ENCODE assay signal across 23 cellular contexts in the genomic region with DNA sequence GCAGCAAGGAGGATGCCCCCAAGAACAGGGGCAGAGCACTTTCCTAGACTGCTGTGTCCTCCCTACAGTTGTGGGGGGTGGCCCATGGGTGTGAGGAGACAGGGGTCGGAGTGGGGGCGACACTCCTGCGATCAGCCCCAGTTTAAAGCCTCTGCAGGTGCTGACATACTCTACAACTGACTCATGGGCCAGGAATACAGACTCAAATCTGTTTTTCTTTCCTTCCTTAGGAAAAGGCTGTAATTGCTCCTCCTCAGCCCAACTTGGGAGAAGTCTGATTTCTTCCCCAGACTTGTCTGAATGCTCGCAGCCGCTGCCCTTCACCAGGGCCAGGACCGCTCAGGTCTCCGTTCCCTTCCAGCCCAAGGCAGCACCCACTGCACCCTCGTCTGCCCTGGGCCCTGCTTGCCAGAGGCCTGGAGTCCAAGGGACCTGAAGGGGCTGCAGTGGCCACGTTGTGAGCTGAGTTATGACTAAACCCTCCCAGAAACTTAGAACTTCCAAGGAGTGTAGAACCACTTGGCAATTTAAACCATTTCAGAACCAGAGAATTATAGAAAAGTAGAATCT. TPM values are rescaled to one million over a fixed set of nuclear protein-coding genes. Genes with fewer than 3 reads are reported as not detected.
DNase-seq lines count a peak whose midpoint lies in the region; ATAC-seq, FAIRE-seq and TF ChIP-seq lines count a peak whose summit lies in the region.
"Had no signal": no experiment of that assay in that cellular context is flagged by ENCODE, and none has a peak within 500 bp of the region (broad histone marks: within the 10 kb centered on the region; RNA-seq: fewer than 3 reads in every experiment).

No MANE protein-coding gene starts in this region.

- no TSS peak for BruUV-seq in PC-9 (replicated peaks; lab: Mats Ljungman, UMichigan)

- H3K36me3 Mint-ChIP-seq in activated CD4-positive, alpha-beta T cell treated with anti-CD3 and anti-CD28 coated beads, Interleukin-2, amount 10 ng/mL, durations not matched to agents 7 days and 5 days (ENCODE audit: low read depth): no peaks in the 10 kb centered on the region
- H3K36me3 Mint-ChIP-seq: activated CD4-positive, alpha-beta memory T cell treated with anti-CD3 and anti-CD28 coated beads for 36 hours; activated naive CD8-positive, alpha-beta T cell treated with anti-CD3 and anti-CD28 coated beads, Interleukin-2, amount 10 ng/mL, durations not matched to agents 7 days and 5 days; type B pancreatic cell had no signal

- POLR2A ChIA-PET in A549 (lab: Yijun Ruan, JAX): interaction anchor here (3.5 kb wide), 1 partner anchor 41 kb away, joined by 13 read pairs; the partner anchor contains the start of gene RHOB
- POLR2A ChIA-PET in PC-9 (lab: Charles Lee; ENCODE audit: unreplicated experiment): no interaction called here
- POLR2A ChIA-PET in activated CD4-positive, alpha-beta T cell treated with anti-CD3 and anti-CD28 coated beads, Interleukin-2, amount 10 ng/mL, durations not matched to agents 7 days and 5 days (lab: Charles Lee): no interaction called here

- H3K79me2 ChIP-seq in PC-9 (ENCODE audit: low read depth): no peaks in the 10 kb centered on the region
- H3K79me2 ChIP-seq in hepatocyte: no peaks in the 10 kb centered on the region

- peak overlapping the region in 1 of 2 experiments; percentile 38; a peak in 3 of 6 replicates for H3K27ac ChIP-seq in A549
- no peak overlapping the region for H3K27ac ChIP-seq in PC-9
- H3K27ac ChIP-seq in hepatocyte: peak overlapping the region; percentile 47
- peak overlapping the region; percentile 41 for H3K27ac ChIP-seq in rectal smooth muscle tissue (ENCODE audit: low read depth, low read length)
- H3K27ac ChIP-seq in pancreas: no peak overlapping the region
- H3K27ac ChIP-seq: C4-2B, ovary had no signal

- no peak overlapping the region for H3K4me3 Mint-ChIP-seq in activated CD4-positive, alpha-beta T cell treated with anti-CD3 and anti-CD28 coated beads, Interleukin-2, amount 10 ng/mL, durations not matched to agents 7 days and 5 days
- H3K4me3 Mint-ChIP-seq: activated CD4-positive, alpha-beta memory T cell treated with anti-CD3 and anti-CD28 coated beads for 36 hours; activated naive CD8-positive, alpha-beta T cell treated with anti-CD3 and anti-CD28 coated beads, Interleukin-2, amount 10 ng/mL, durations not matched to agents 7 days and 5 days; type B pancreatic cell had no signal

- H3K9me3 ChIP-seq in A549 (no peaks in the 10 kb centered on the region), PC-9 (ENCODE audit: insufficient read depth, low read depth) (no peaks in the 10 kb centered on the region), hepatocyte (ENCODE audit: low read depth) (no peaks in the 10 kb centered on the region), pancreas (no peaks in the 10 kb centered on the region)
- H3K9me3 ChIP-seq: HAP-1, heart right ventricle, ovary had no signal

- peaks cover 8% of the 10 kb centered on the region; the same call in 1 of the 2 replicates for H3F3A ChIP-seq in PC-9 (ENCODE audit: insufficient read depth, low read depth)

- H4K20me1 ChIP-seq in PC-9 (ENCODE audit: insufficient read depth): no peaks in the 10 kb centered on the region
- no peaks in the 10 kb centered on the region for H4K20me1 ChIP-seq in hepatocyte (ENCODE audit: insufficient read depth, poor library complexity, severe bottlenecking)

- H3K9me2 ChIP-seq in PC-9 (ENCODE audit: insufficient read depth) (no peaks in the 10 kb centered on the region), hepatocyte (replicated peaks; ENCODE audit: insufficient read depth) (no peaks in the 10 kb centered on the region)

- ATAC-seq in A549 (peak; percentile 19 to 28; a peak in 4 of 6 replicates), pancreas (no peak)
- ATAC-seq: heart right ventricle had no signal

- H3K4me1 Mint-ChIP-seq in activated CD4-positive, alpha-beta T cell treated with anti-CD3 and anti-CD28 coated beads, Interleukin-2, amount 10 ng/mL, durations not matched to agents 7 days and 5 days: no peaks in the 10 kb centered on the region
- H3K4me1 Mint-ChIP-seq: activated naive CD8-positive, alpha-beta T cell treated with anti-CD3 and anti-CD28 coated beads, Interleukin-2, amount 10 ng/mL, durations not matched to agents 7 days and 5 days had no signal

- no peak for TF ChIP-seq POLR2A in A549 (IDR thresholded peaks at IDR 0.05; ENCODE audit: low read length)

- no peak for TF ChIP-seq RAD21 in A549 (conservative IDR thresholded peaks at IDR 0.05 in 1 of 2, IDR thresholded peaks at IDR 0.05 in 1 of 2)

- H3K9me3 Mint-ChIP-seq in activated CD4-positive, alpha-beta T cell treated with anti-CD3 and anti-CD28 coated beads, Interleukin-2, amount 10 ng/mL, durations not matched to agents 7 days and 5 days: no peaks in the 10 kb centered on the region
- H3K9me3 Mint-ChIP-seq: activated CD4-positive, alpha-beta memory T cell treated with anti-CD3 and anti-CD28 coated beads for 36 hours; activated naive CD8-positive, alpha-beta T cell treated with anti-CD3 and anti-CD28 coated beads, Interleukin-2, amount 10 ng/mL, durations not matched to agents 7 days and 5 days; type B pancreatic cell had no signal

- no peak overlapping the region for H3K27ac Mint-ChIP-seq in activated CD4-positive, alpha-beta T cell treated with anti-CD3 and anti-CD28 coated beads, Interleukin-2, amount 10 ng/mL, durations not matched to agents 7 days and 5 days
- H3K27ac Mint-ChIP-seq: activated CD4-positive, alpha-beta memory T cell treated with anti-CD3 and anti-CD28 coated beads for 36 hours; activated naive CD8-positive, alpha-beta T cell treated with anti-CD3 and anti-CD28 coated beads, Interleukin-2, amount 10 ng/mL, durations not matched to agents 7 days and 5 days; type B pancreatic cell had no signal

- intact Hi-C loops in PC-9 (cut with micrococcal nuclease; ENCODE audit: unreplicated experiment): no loop called here
- intact Hi-C loops in pancreas (cut with DNase I): no loop called here

- CTCF ChIA-PET in A549 (lab: Yijun Ruan, JAX): interaction anchor here (0.5 to 2.6 kb wide), 3 partner anchors 11 to 77 kb away, joined by 3 to 8 read pairs (median 4); no protein-coding TSS in a partner anchor
- CTCF ChIA-PET in PC-9 (lab: Charles Lee): interaction anchor here (0.9 kb wide), 1 partner anchor 120 kb away, joined by 3 read pairs; no protein-coding TSS in a partner anchor
- CTCF ChIA-PET in activated CD4-positive, alpha-beta T cell treated with anti-CD3 and anti-CD28 coated beads, Interleukin-2, amount 10 ng/mL, durations not matched to agents 7 days and 5 days (lab: Charles Lee): no interaction called here

- H2AFZ ChIP-seq in PC-9: no peak overlapping the region
- H2AFZ ChIP-seq in hepatocyte: no peak overlapping the region

- no peak overlapping the region for H3K9ac ChIP-seq in rectal smooth muscle tissue (ENCODE audit: low read length)

- H3K27me3 Mint-ChIP-seq in activated CD4-positive, alpha-beta T cell treated with anti-CD3 and anti-CD28 coated beads, Interleukin-2, amount 10 ng/mL, durations not matched to agents 7 days and 5 days: no peaks in the 10 kb centered on the region
- H3K27me3 Mint-ChIP-seq: activated CD4-positive, alpha-beta memory T cell treated with anti-CD3 and anti-CD28 coated beads for 36 hours; activated naive CD8-positive, alpha-beta T cell treated with anti-CD3 and anti-CD28 coated beads, Interleukin-2, amount 10 ng/mL, durations not matched to agents 7 days and 5 days had no signal

- FAIRE-seq in A549 (lab: Jason Lieb, UNC): no peak
- no peak for FAIRE-seq in pancreas (lab: Jason Lieb, UNC)
- FAIRE-seq: kidney had no signal

- H3K4me2 ChIP-seq in A549 (no peak overlapping the region), PC-9 (peak overlapping the region; percentile 16; the same call in 1 of the 2 replicates), hepatocyte (no peak overlapping the region)

- TF ChIP-seq CTCF in A549 (IDR thresholded peaks at IDR 0.05) (no peak), PC-9 (conservative IDR thresholded peaks at IDR 0.05) (no peak), hepatocyte (IDR thresholded peaks at IDR 0.05; ENCODE audit: poor library complexity) (no peak), pancreas (IDR thresholded peaks at IDR 0.05) (no peak)

- H3K4me1 ChIP-seq in A549 (peaks cover 13% of the 10 kb centered on the region), PC-9 (replicated peaks; ENCODE audit: insufficient read depth) (peaks cover 25% of the 10 kb centered on the region), hepatocyte (ENCODE audit: insufficient read depth) (peaks cover 23% of the 10 kb centered on the region), rectal smooth muscle tissue (ENCODE audit: control insufficient read depth, insufficient read depth, low read length) (peaks cover 17% of the 10 kb centered on the region), pancreas (no peaks in the 10 kb centered on the region)

- H3K36me3 ChIP-seq in PC-9 (ENCODE audit: low read depth) (no peaks in the 10 kb centered on the region), hepatocyte (replicated peaks; ENCODE audit: insufficient read depth, low read depth) (no peaks in the 10 kb centered on the region), rectal smooth muscle tissue (ENCODE audit: control insufficient read depth, insufficient read depth, low read length) (no peaks in the 10 kb centered on the region), pancreas (no peaks in the 10 kb centered on the region)
- H3K36me3 ChIP-seq: HAP-1, heart right ventricle, ovary had no signal

- TF ChIP-seq EP300 in A549 (IDR thresholded peaks at IDR 0.05): no peak

- H3K4me3 ChIP-seq in A549 (no peak overlapping the region), PC-9 (no peak overlapping the region), hepatocyte (no peak overlapping the region), rectal smooth muscle tissue (ENCODE audit: low read length) (no peak overlapping the region), pancreas (no peak overlapping the region)
- H3K4me3 ChIP-seq: HAP-1, heart right ventricle, ovary, skin epidermis had no signal

- 63% methylated on average over 8 of the region's 9 CpGs for WGBS in A549 (ENCODE audit: missing lambda C conversion rate)
- WGBS in hepatocyte (ENCODE audit: low lambda C conversion rate, missing lambda C conversion rate): 74% methylated on average over 9 of the region's 9 CpGs
- 76 to 91% methylated on average over 8 to 9 of the region's 9 CpGs for WGBS in pancreas, 2 donors

- H3K27me3 ChIP-seq in PC-9 (ENCODE audit: insufficient read depth, low read depth) (no peaks in the 10 kb centered on the region), hepatocyte (no peaks in the 10 kb centered on the region), rectal smooth muscle tissue (ENCODE audit: control insufficient read depth, insufficient read depth, low read length) (no peaks in the 10 kb centered on the region), pancreas (no peaks in the 10 kb centered on the region)
- H3K27me3 ChIP-seq: heart right ventricle, ovary had no signal

- DNase-seq in A549 (ENCODE audit: low read depth in 1 of 2, low spot score in 1 of 2) (no peak), PC-9 (no peak), hepatocyte (ENCODE audit: low spot score) (no peak), pancreas (no peak)
- DNase-seq in activated CD4-positive, alpha-beta T cell treated with anti-CD3 and anti-CD28 coated beads, Interleukin-2, amount 10 ng/mL, durations not matched to agents 7 days and 5 days: no peak
- no peak for DNase-seq in activated CD4-positive, alpha-beta T cell treated with anti-CD3 and anti-CD28 coated beads, Interleukin-2, amount 50 U/mL, for 4 hours
- DNase-seq in activated CD4-positive, alpha-beta T cell treated with anti-CD3 and anti-CD28 coated beads for 1 hour: no peak
- DNase-seq: activated CD4-positive, alpha-beta memory T cell treated with anti-CD3 and anti-CD28 coated beads for 36 hours; activated naive CD8-positive, alpha-beta T cell treated with anti-CD3 and anti-CD28 coated beads, Interleukin-2, amount 10 ng/mL, durations not matched to agents 7 days and 5 days; activated T-cell treated with anti-CD3 and anti-CD28 coated beads, Interleukin-2, amount 50 U/mL, for 48 hours; caudate nucleus; DMS53; effector memory CD4-positive, alpha-beta T cell; heart right ventricle; Kasumi-1; kidney; ovary; SW 1271 had no signal

RNA-seq across cellular contexts. Expression of gene RHOB, which starts 41.3 kb away (rescaled TPM):
- polyA plus RNA-seq in A549 (2011; rRNA removed) (110 and 157 TPM in 2 replicates), A549 (2017; fragmentation: RNase III; extraction: RNeasy Plus Mini Kit Qiagen cat#74134 plus additional on column Dnase treatment) (84.5 to 99.9 TPM (median 87.1 TPM) in 3 replicates), hepatocyte (103 and 146 TPM in 2 replicates), pancreas (10 to 100 TPM; 56.3 to 98.5 TPM)
- 188 and 248 TPM in 2 replicates for polyA plus RNA-seq in A549 (2012; cell fraction: cytosol; rRNA removed)
- polyA plus RNA-seq in A549 (2012; cell fraction: nucleus; rRNA removed): 254 and 349 TPM in 2 replicates
- polyA minus RNA-seq in A549 (2011; rRNA and poly(A)+ RNA removed): 40.0 and 55.9 TPM in 2 replicates
- total RNA-seq in PC-9 (2021) (39.3 and 44.4 TPM in 2 replicates), hepatocyte (387 and 429 TPM in 2 replicates), pancreas (10 to 100 TPM; 27.5 to 70.0 (median 52.4) TPM)
- under 1 TPM; 0.52 to 0.67 TPM for total RNA-seq in activated CD4-positive, alpha-beta T cell treated with anti-CD3 and anti-CD28 coated beads, Interleukin-2, amount 10 ng/mL, durations not matched to agents 7 days and 5 days

Comparison
In these comparisons a context has a peak if more than half of its experiments do, and no peak if none do; other contexts are left out.
1. ATAC-seq: peak in A549 (2 of 2); none in pancreas (0 of 4).
2. H3K27ac ChIP-seq: peak in hepatocyte (single experiment) and rectal smooth muscle tissue (single experiment); none in PC-9 (single experiment) and pancreas (0 of 4).
3. RNA of gene RHOB, which starts 41.3 kb away (total RNA-seq): 387 to 429 TPM in hepatocyte, 27.5 to 70.0 TPM in pancreas and 39.3 to 44.4 TPM in PC-9; 0.52 to 0.67 TPM in activated CD4-positive, alpha-beta T cell treated with anti-CD3 and anti-CD28 coated beads, Interleukin-2, amount 10 ng/mL, durations not matched to agents 7 days and 5 days; every median in the first group is over 10 times any median in the second.